Comparison of ENCODE assay signal across 8 cellular contexts in the genomic region with DNA sequence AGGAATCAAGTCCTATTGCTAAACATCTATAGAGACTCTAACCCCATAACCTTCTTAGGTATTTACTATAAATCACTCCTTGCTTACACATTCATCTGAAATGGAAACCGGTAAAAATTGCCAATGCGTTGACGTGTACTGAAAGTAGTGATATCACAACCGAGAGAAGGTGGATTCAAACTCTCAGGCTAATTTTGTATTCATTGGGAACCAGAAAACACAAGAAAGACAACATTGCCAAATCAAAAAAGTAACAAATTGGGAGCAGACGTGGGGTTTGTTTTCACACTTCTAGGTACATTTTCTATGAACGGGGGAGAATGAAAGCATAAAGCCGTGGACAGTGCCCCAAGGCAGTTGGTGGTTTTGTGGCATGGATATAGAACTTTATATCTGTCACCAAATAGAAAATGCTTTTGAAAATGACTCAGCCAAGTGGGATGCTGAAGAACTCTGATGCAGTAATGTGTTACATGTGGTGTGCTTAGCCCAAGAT.
DNase-seq lines count a peak whose midpoint lies in the region; ATAC-seq and TF ChIP-seq lines count a peak whose summit lies in the region.

No MANE protein-coding gene starts in this region.

- no peak overlapping the region for H3K18ac ChIP-seq in H9 (ENCODE audit: insufficient read length, low read depth, low read length)

- no peak overlapping the region for H3K4me3 ChIP-seq in muscle layer of duodenum (ENCODE audit: low read depth in 1 of 2, low read length in 2 of 2)

- no peak overlapping the region for H3K14ac ChIP-seq in H9 (ENCODE audit: insufficient read depth, low read length)

- H3K4me1 ChIP-seq in muscle layer of duodenum (ENCODE audit: control insufficient read depth in 1 of 2, insufficient read depth in 2 of 2, low read length in 2 of 2), result peaks cover 8 to 48% of the 10 kb centered on the region in 2 donors
- no peaks in the 10 kb centered on the region for H3K4me1 ChIP-seq in H9 (ENCODE audit: insufficient read depth, low read length)

- H2BK15ac ChIP-seq in H9 (ENCODE audit: low read depth, low read length), result no peak overlapping the region

- DNase-seq in ELR (ENCODE audit: low read depth), result peak; percentile 85
- DNase-seq in HCEC 1CT, result peak; percentile 43
- peak; percentile 73 for DNase-seq in T-helper 2 cell treated with Interferon-gamma antibody and Interleukin-4, amounts not matched to agents 5 μg/mL and 100 μg/mL, for 36 hours (ENCODE audit: low spot score)
- no peak for DNase-seq in HUDEP-2 (lab: John Stamatoyannopoulos, UW; ENCODE audit: unreplicated experiment in 76 of 76)
- DNase-seq in H9, result no peak
- DNase-seq in T-cell, result no peak

- no peak for ATAC-seq in GM21528 (IDR thresholded peaks at IDR 0.05; ENCODE audit: low FRiP score, unreplicated experiment)
- no peak for ATAC-seq in T-cell (replicated peaks in 1 of 4)

- H2BK120ac ChIP-seq in H9 (ENCODE audit: low read depth, low read length, poor library complexity, severe bottlenecking), result no peak overlapping the region

- H3K23ac ChIP-seq in H9 (ENCODE audit: insufficient read length, low read depth, low read length), result no peak overlapping the region

- H3K4me3 Mint-ChIP-seq in T-helper 2 cell treated with Interferon-gamma antibody and Interleukin-4, amounts not matched to agents 5 μg/mL and 100 μg/mL, for 36 hours, result peak overlapping the region; percentile 60
- no peak overlapping the region for H3K4me3 Mint-ChIP-seq in H9
- H3K4me3 Mint-ChIP-seq in T-cell, result peak overlapping the region in 1 of 3 donors; percentile 32

- no peaks in the 10 kb centered on the region for H4K20me1 ChIP-seq in H9 (ENCODE audit: control insufficient read depth, insufficient read depth, insufficient read length)

- no peak overlapping the region for H4K91ac ChIP-seq in H9 (ENCODE audit: insufficient read length, low read depth, low read length)

- H3K36me3 ChIP-seq in muscle layer of duodenum (ENCODE audit: control insufficient read depth in 1 of 2, insufficient read depth in 2 of 2, low read length in 2 of 2), result no peaks in the 10 kb centered on the region

- no peak for TF ChIP-seq CTCF in H9 (conservative IDR thresholded peaks at IDR 0.05)

- H3K9ac ChIP-seq in H9 (ENCODE audit: extremely low read depth, insufficient read length, low read length), result no peak overlapping the region

- H3T11ph ChIP-seq in H9 (ENCODE audit: low read length), result no peak overlapping the region

- no peaks in the 10 kb centered on the region for H3K79me1 ChIP-seq in H9 (ENCODE audit: insufficient read depth, low read depth, low read length, poor library complexity, severe bottlenecking)

- peak overlapping the region; percentile 7 for H3K27ac ChIP-seq in muscle layer of duodenum (ENCODE audit: low read length)
- H3K27ac ChIP-seq in H9 (ENCODE audit: insufficient read length, low read depth, low read length), result no peak overlapping the region

- H3K9me3 Mint-ChIP-seq in T-helper 2 cell treated with Interferon-gamma antibody and Interleukin-4, amounts not matched to agents 5 μg/mL and 100 μg/mL, for 36 hours, result no peaks in the 10 kb centered on the region
- no peaks in the 10 kb centered on the region for H3K9me3 Mint-ChIP-seq in H9
- H3K9me3 Mint-ChIP-seq in T-cell, result no peaks in the 10 kb centered on the region

- no peak overlapping the region for H3K56ac ChIP-seq in H9 (ENCODE audit: insufficient read length, low read depth, low read length)

- no peak overlapping the region for H2AK5ac ChIP-seq in H9 (ENCODE audit: insufficient read length, low read length)

- H3K4me2 ChIP-seq in H9 (ENCODE audit: insufficient read depth, insufficient read length, low read length), result no peak overlapping the region

- H3K27me3 ChIP-seq in muscle layer of duodenum (ENCODE audit: low read depth, low read length), result no peaks in the 10 kb centered on the region
- H3K27me3 ChIP-seq in H9 (ENCODE audit: insufficient read depth, low read length), result no peaks in the 10 kb centered on the region

- no peak overlapping the region for H3K4ac ChIP-seq in H9 (ENCODE audit: low read depth, low read length)

- H3K27ac Mint-ChIP-seq in T-helper 2 cell treated with Interferon-gamma antibody and Interleukin-4, amounts not matched to agents 5 μg/mL and 100 μg/mL, for 36 hours, result peak overlapping the region; percentile 87
- H3K27ac Mint-ChIP-seq in H9 (no peak overlapping the region), T-cell (no peak overlapping the region)

- no peak overlapping the region for H2AFZ ChIP-seq in H9 (ENCODE audit: low read length)

- H3K9me3 ChIP-seq in muscle layer of duodenum (ENCODE audit: control insufficient read depth in 1 of 2, low read length in 2 of 2) (no peaks in the 10 kb centered on the region), H9 (ENCODE audit: control insufficient read depth, low read depth, low read length) (no peaks in the 10 kb centered on the region)

- H3K23me2 ChIP-seq in H9 (ENCODE audit: insufficient read length, low read depth, low read length, poor library complexity, severe bottlenecking), result no peaks in the 10 kb centered on the region

- POLR2A ChIA-PET in T-cell (lab: Charles Lee), result no interaction called here

- no peak overlapping the region for H2BK20ac ChIP-seq in H9 (ENCODE audit: low read depth, low read length, poor library complexity, severe bottlenecking)

- H3K36me3 Mint-ChIP-seq in T-helper 2 cell treated with Interferon-gamma antibody and Interleukin-4, amounts not matched to agents 5 μg/mL and 100 μg/mL, for 36 hours (ENCODE audit: low read depth), result no peaks in the 10 kb centered on the region
- no peaks in the 10 kb centered on the region for H3K36me3 Mint-ChIP-seq in H9 (ENCODE audit: insufficient read depth in 1 of 3, low read depth in 3 of 3)
- H3K36me3 Mint-ChIP-seq in T-cell, result no peaks in the 10 kb centered on the region

- peaks cover 31% of the 10 kb centered on the region for H3K4me1 Mint-ChIP-seq in T-helper 2 cell treated with Interferon-gamma antibody and Interleukin-4, amounts not matched to agents 5 μg/mL and 100 μg/mL, for 36 hours (ENCODE audit: low read depth)
- H3K4me1 Mint-ChIP-seq in H9 (no peaks in the 10 kb centered on the region), T-cell (peaks cover 6 to 18% (median 15%) of the 10 kb centered on the region in 3 donors)

- no peak overlapping the region for H4K5ac ChIP-seq in H9 (ENCODE audit: insufficient read length, low read depth, low read length)

- H3K27me3 Mint-ChIP-seq in T-helper 2 cell treated with Interferon-gamma antibody and Interleukin-4, amounts not matched to agents 5 μg/mL and 100 μg/mL, for 36 hours (ENCODE audit: low read depth), result peaks cover 2% of the 10 kb centered on the region
- H3K27me3 Mint-ChIP-seq in H9 (ENCODE audit: low read depth), result no peaks in the 10 kb centered on the region
- H3K27me3 Mint-ChIP-seq in T-cell, result peaks cover 0 to 1% of the 10 kb centered on the region in 2 donors

- no CpG with 5 or more reads among the region's 7 CpGs for WGBS in H9 (ENCODE audit: extremely low coverage, insufficient read length, low lambda C conversion rate)

- H3K79me2 ChIP-seq in H9 (ENCODE audit: insufficient read depth, low read length), result no peaks in the 10 kb centered on the region

- H4K8ac ChIP-seq in H9 (replicated peaks; ENCODE audit: insufficient read length, low read depth, low read length), result no peak overlapping the region

- CTCF ChIA-PET in T-cell (lab: Charles Lee), result no interaction called here

- no peak overlapping the region for H2BK12ac ChIP-seq in H9 (ENCODE audit: insufficient read length, low read depth, low read length)

- H2BK5ac ChIP-seq in H9 (ENCODE audit: insufficient read length, low read length), result no peak overlapping the region

Comparison
In these comparisons a context has a peak if more than half of its experiments do, and no peak if none do; other contexts are left out.
1. DNase-seq: peak in ELR (single experiment), HCEC 1CT (single experiment) and T-helper 2 cell treated with Interferon-gamma antibody and Interleukin-4, amounts not matched to agents 5 μg/mL and 100 μg/mL, for 36 hours (single experiment); none in HUDEP-2 (0 of 76), H9 (single experiment) and T-cell (0 of 34).